In the genomic region with DNA sequence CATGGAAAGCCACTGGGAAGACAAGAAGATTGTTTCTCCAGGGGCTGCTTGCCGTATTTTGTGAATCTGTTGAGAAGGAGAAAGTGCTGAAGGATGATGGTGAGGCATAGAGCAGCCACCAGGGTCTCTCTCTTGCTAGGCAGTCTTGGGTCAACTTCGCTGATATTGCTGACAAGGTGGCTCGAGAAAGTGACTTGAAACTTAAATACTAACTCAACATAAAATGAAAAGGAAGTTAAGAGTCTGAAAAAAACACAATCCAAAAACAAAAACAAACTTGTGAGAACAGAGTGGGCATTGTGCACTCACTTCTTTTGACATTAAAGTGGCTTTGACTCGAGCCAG, we compare ENCODE assay signal across 15 cellular contexts.
"Had no signal": no experiment of that assay in that cellular context is flagged by ENCODE, and none has a peak within 500 bp of the region (broad histone marks: within the 10 kb centered on the region; RNA-seq: fewer than 3 reads in every experiment).

No MANE protein-coding gene starts in this region.

- H3K36me3 Mint-ChIP-seq: mesothelial cell of epicardium had no signal

- H3K9me3 Mint-ChIP-seq: activated CD4-positive, alpha-beta memory T cell treated with anti-CD3 and anti-CD28 coated beads, Interleukin-2, amount 10 ng/mL, durations not matched to agents 7 days and 5 days had no signal

- H2AFZ ChIP-seq: hepatocyte had no signal

- DNase-seq: activated CD4-positive, alpha-beta memory T cell treated with anti-CD3 and anti-CD28 coated beads, Interleukin-2, amount 10 ng/mL, durations not matched to agents 7 days and 5 days; activated CD4-positive, alpha-beta T cell treated with anti-CD3 and anti-CD28 coated beads for 36 hours; activated CD8-positive, alpha-beta memory T cell treated with anti-CD3 and anti-CD28 coated beads, Interleukin-2, amount 50 U/mL, for 4 hours; activated naive CD4-positive, alpha-beta T cell; aorta; effector CD4-positive, alpha-beta T cell; stimulated activated CD4-positive, alpha-beta T cell treated with anti-CD3 and anti-CD28 coated beads, Interleukin-4, amount 100 ng/mL, for 4 hours; stimulated activated naive CD8-positive, alpha-beta T cell treated with anti-CD3 and anti-CD28 coated beads, Interleukin-15, amount 100 ng/mL, for 72 hours; T1000; testis had no signal

- H3K79me2 ChIP-seq: hepatocyte had no signal

- ATAC-seq: activated CD4-positive, alpha-beta T cell treated with anti-CD3 and anti-CD28 coated beads for 36 hours; stimulated activated naive CD8-positive, alpha-beta T cell treated with anti-CD3 and anti-CD28 coated beads, Interleukin-15, amount 100 ng/mL, for 72 hours had no signal

- H3K4me2 ChIP-seq: hepatocyte had no signal

- H3K4me3 ChIP-seq: coronary artery, hepatocyte, skin epidermis, testis had no signal

- H3K4me1 ChIP-seq: testis had no signal

- H3K9me3 ChIP-seq: testis had no signal

- H3K4me3 Mint-ChIP-seq: activated CD4-positive, alpha-beta memory T cell treated with anti-CD3 and anti-CD28 coated beads, Interleukin-2, amount 10 ng/mL, durations not matched to agents 7 days and 5 days; activated CD4-positive, alpha-beta T cell treated with anti-CD3 and anti-CD28 coated beads for 36 hours; mesothelial cell of epicardium; stimulated activated naive CD8-positive, alpha-beta T cell treated with anti-CD3 and anti-CD28 coated beads, Interleukin-15, amount 100 ng/mL, for 72 hours had no signal

- H3K27ac ChIP-seq: coronary artery, epithelial cell of prostate, hepatocyte, skin epidermis, testis had no signal

- H3K27me3 Mint-ChIP-seq: activated CD4-positive, alpha-beta memory T cell treated with anti-CD3 and anti-CD28 coated beads, Interleukin-2, amount 10 ng/mL, durations not matched to agents 7 days and 5 days; activated CD4-positive, alpha-beta T cell treated with anti-CD3 and anti-CD28 coated beads for 36 hours; stimulated activated naive CD8-positive, alpha-beta T cell treated with anti-CD3 and anti-CD28 coated beads, Interleukin-15, amount 100 ng/mL, for 72 hours had no signal

- H3K27ac Mint-ChIP-seq: activated CD4-positive, alpha-beta memory T cell treated with anti-CD3 and anti-CD28 coated beads, Interleukin-2, amount 10 ng/mL, durations not matched to agents 7 days and 5 days; activated CD4-positive, alpha-beta T cell treated with anti-CD3 and anti-CD28 coated beads for 36 hours; mesothelial cell of epicardium; stimulated activated naive CD8-positive, alpha-beta T cell treated with anti-CD3 and anti-CD28 coated beads, Interleukin-15, amount 100 ng/mL, for 72 hours had no signal

- H3K27me3 ChIP-seq: hepatocyte, testis had no signal
